Comparison of ENCODE assay signal across 8 cellular contexts in genomic region chr5:143262393-143263174, GRCh38.
A peak's percentile ranks its signal among the peaks of the same experiment; 100 is the strongest.
DNase-seq lines count a peak whose midpoint lies in the region; ATAC-seq and TF ChIP-seq lines count a peak whose summit lies in the region.

No MANE protein-coding gene starts in this region.

- peak; percentile 52 for ATAC-seq in GM21423 (IDR thresholded peaks at IDR 0.05; ENCODE audit: unreplicated experiment)
- no peak for ATAC-seq in CD8-positive, alpha-beta T cell

- H3K9me3 ChIP-seq in CD8-positive, alpha-beta T cell (ENCODE audit: low read length): no peaks in the 10 kb centered on the region

- DNase-seq in AG09309 (ENCODE audit: low read depth): peak; percentile 72
- peak; percentile 43 for DNase-seq in HPDE6-E6E7 (ENCODE audit: extremely low spot score)
- DNase-seq in epithelial cell of prostate (ENCODE audit: low read depth, low spot score): peak; percentile 70
- no peak for DNase-seq in CD8-positive, alpha-beta T cell
- no peak for DNase-seq in activated CD8-positive, alpha-beta memory T cell treated with anti-CD3 and anti-CD28 coated beads, Interleukin-2, amount 50 U/mL, for 4 hours
- DNase-seq in NCI-H2081 (lab: John Stamatoyannopoulos, UW): no peak
- no peak for DNase-seq in HuH-7.5 (ENCODE audit: low spot score)

- H3K27me3 ChIP-seq in CD8-positive, alpha-beta T cell (ENCODE audit: insufficient read depth, low read length): no peaks in the 10 kb centered on the region

- H3K27ac ChIP-seq in epithelial cell of prostate: peak overlapping the region; percentile 93
- H3K27ac ChIP-seq in CD8-positive, alpha-beta T cell (ENCODE audit: low read depth, low read length): no peak overlapping the region

- H3K27me3 Mint-ChIP-seq in CD8-positive, alpha-beta T cell (ENCODE audit: low read depth): no peaks in the 10 kb centered on the region

- no peak for TF ChIP-seq CTCF in AG09309 (IDR thresholded peaks at IDR 0.05; ENCODE audit: control insufficient read depth, insufficient read depth, low read depth, low read length, missing control alignments)
- no peak for TF ChIP-seq CTCF in CD8-positive, alpha-beta T cell (IDR thresholded peaks at IDR 0.05)

- intact Hi-C loops in CD8-positive, alpha-beta T cell (cut with DNase I, micrococcal nuclease): no loop called here

- no peak overlapping the region for H3K4me3 ChIP-seq in AG09309 (ENCODE audit: control insufficient read depth, low read depth, low read length)
- H3K4me3 ChIP-seq in CD8-positive, alpha-beta T cell (ENCODE audit: low read depth, low read length): no peak overlapping the region

- H3K4me1 ChIP-seq in CD8-positive, alpha-beta T cell (ENCODE audit: insufficient read depth, low read length): no peaks in the 10 kb centered on the region

- no peaks in the 10 kb centered on the region for H3K4me1 Mint-ChIP-seq in CD8-positive, alpha-beta T cell (ENCODE audit: low read depth)

- peaks cover 4% of the 10 kb centered on the region for H3K36me3 Mint-ChIP-seq in CD8-positive, alpha-beta T cell

- H3K4me3 Mint-ChIP-seq in CD8-positive, alpha-beta T cell: no peak overlapping the region

- CTCF ChIA-PET in CD8-positive, alpha-beta T cell (lab: Charles Lee): no interaction called here

- POLR2A ChIA-PET in CD8-positive, alpha-beta T cell (lab: Charles Lee): no interaction called here

- H3K36me3 ChIP-seq in CD8-positive, alpha-beta T cell (ENCODE audit: insufficient read depth, low read length): no peaks in the 10 kb centered on the region

- no peak overlapping the region for H3K27ac Mint-ChIP-seq in CD8-positive, alpha-beta T cell

- H3K9me3 Mint-ChIP-seq in CD8-positive, alpha-beta T cell: peaks cover 13% of the 10 kb centered on the region

Comparison
In these comparisons a context has a peak if more than half of its experiments do, and no peak if none do; other contexts are left out.
1. DNase-seq: peak in AG09309 (single experiment), HPDE6-E6E7 (single experiment) and epithelial cell of prostate (single experiment); none in CD8-positive, alpha-beta T cell (0 of 7), activated CD8-positive, alpha-beta memory T cell treated with anti-CD3 and anti-CD28 coated beads, Interleukin-2, amount 50 U/mL, for 4 hours (single experiment), NCI-H2081 (0 of 2) and HuH-7.5 (single experiment).